9 cellular contexts compared by ENCODE assay signal in genomic region chr3:152300029-152300764, GRCh38. TPM values are rescaled to one million over a fixed set of nuclear protein-coding genes. Genes with fewer than 3 reads are reported as not detected.
DNase-seq lines count a peak whose midpoint lies in the region; ATAC-seq and TF ChIP-seq lines count a peak whose summit lies in the region.
"Had no signal": no experiment of that assay in that cellular context is flagged by ENCODE, and none has a peak within 500 bp of the region (broad histone marks: within the 10 kb centered on the region; RNA-seq: fewer than 3 reads in every experiment).

No MANE protein-coding gene starts in this region.

- POLR2A ChIA-PET in activated naive CD8-positive, alpha-beta T cell treated with anti-CD3 and anti-CD28 coated beads, Interleukin-2, amount 10 ng/mL, durations not matched to agents 7 days and 5 days (lab: Charles Lee) = interaction anchor here (0.7 to 3.2 kb wide), 5 partner anchors 9 to 32 kb away, joined by 3 to 8 read pairs (median 4); partner anchors contain the start of gene MBNL1

- no peaks in the 10 kb centered on the region for H3K27me3 Mint-ChIP-seq in stimulated activated naive CD8-positive, alpha-beta T cell treated with anti-CD3 and anti-CD28 coated beads, Interleukin-15, Interleukin-2, amounts not matched to agents 100 ng/mL and 50 ng/mL, for 24 hours
- H3K27me3 Mint-ChIP-seq in activated naive CD8-positive, alpha-beta T cell treated with anti-CD3 and anti-CD28 coated beads, Interleukin-2, amount 10 ng/mL, durations not matched to agents 7 days and 5 days = no peaks in the 10 kb centered on the region
- H3K27me3 Mint-ChIP-seq in mesothelial cell of epicardium (ENCODE audit: low read depth) = no peaks in the 10 kb centered on the region

- DNase-seq in stimulated activated naive CD8-positive, alpha-beta T cell treated with anti-CD3 and anti-CD28 coated beads, Interleukin-15, Interleukin-2, amounts not matched to agents 100 U/mL and 50 U/mL, for 24 hours = no peak
- no peak for DNase-seq in activated naive CD8-positive, alpha-beta T cell treated with anti-CD3 and anti-CD28 coated beads, Interleukin-2, amount 10 ng/mL, durations not matched to agents 7 days and 5 days
- DNase-seq in mesothelial cell of epicardium (ENCODE audit: low spot score in 2 of 2, unreplicated experiment in 2 of 2) (no peak), NCI-H2196 (lab: John Stamatoyannopoulos, UW; ENCODE audit: unreplicated experiment) (no peak)
- DNase-seq: DMS79 had no signal

- H3K27ac Mint-ChIP-seq in stimulated activated naive CD8-positive, alpha-beta T cell treated with anti-CD3 and anti-CD28 coated beads, Interleukin-15, Interleukin-2, amounts not matched to agents 100 ng/mL and 50 ng/mL, for 24 hours = peak overlapping the region; percentile 96
- H3K27ac Mint-ChIP-seq in activated naive CD8-positive, alpha-beta T cell treated with anti-CD3 and anti-CD28 coated beads, Interleukin-2, amount 10 ng/mL, durations not matched to agents 7 days and 5 days = peak overlapping the region; percentile 27
- peak overlapping the region; percentile 95 for H3K27ac Mint-ChIP-seq in mesothelial cell of epicardium

- no peak for ATAC-seq in stimulated activated naive CD8-positive, alpha-beta T cell treated with anti-CD3 and anti-CD28 coated beads, Interleukin-15, Interleukin-2, amounts not matched to agents 100 U/mL and 50 U/mL, for 24 hours
- no peak for ATAC-seq in activated naive CD8-positive, alpha-beta T cell treated with anti-CD3 and anti-CD28 coated beads, Interleukin-2, amount 10 ng/mL, durations not matched to agents 7 days and 5 days (ENCODE audit: low read depth)
- ATAC-seq in GM21576 (IDR thresholded peaks at IDR 0.05; ENCODE audit: unreplicated experiment) = no peak
- ATAC-seq in GM18511 (IDR thresholded peaks at IDR 0.05; ENCODE audit: unreplicated experiment) = no peak
- no peak for ATAC-seq in HG03354 (IDR thresholded peaks at IDR 0.05; ENCODE audit: poor library complexity, severe bottlenecking, unreplicated experiment)

- peak overlapping the region; percentile 80 for H3K4me3 Mint-ChIP-seq in stimulated activated naive CD8-positive, alpha-beta T cell treated with anti-CD3 and anti-CD28 coated beads, Interleukin-15, Interleukin-2, amounts not matched to agents 100 ng/mL and 50 ng/mL, for 24 hours
- H3K4me3 Mint-ChIP-seq in activated naive CD8-positive, alpha-beta T cell treated with anti-CD3 and anti-CD28 coated beads, Interleukin-2, amount 10 ng/mL, durations not matched to agents 7 days and 5 days = peak overlapping the region; percentile 69
- peak overlapping the region; percentile 72 for H3K4me3 Mint-ChIP-seq in mesothelial cell of epicardium

- peaks cover 98% of the 10 kb centered on the region for H3K4me1 Mint-ChIP-seq in stimulated activated naive CD8-positive, alpha-beta T cell treated with anti-CD3 and anti-CD28 coated beads, Interleukin-15, Interleukin-2, amounts not matched to agents 100 ng/mL and 50 ng/mL, for 24 hours (ENCODE audit: low read depth)
- H3K4me1 Mint-ChIP-seq in activated naive CD8-positive, alpha-beta T cell treated with anti-CD3 and anti-CD28 coated beads, Interleukin-2, amount 10 ng/mL, durations not matched to agents 7 days and 5 days = peaks cover 75% of the 10 kb centered on the region
- peaks cover 44% of the 10 kb centered on the region for H3K4me1 Mint-ChIP-seq in mesothelial cell of epicardium

- peaks cover 47% of the 10 kb centered on the region for H3K36me3 Mint-ChIP-seq in stimulated activated naive CD8-positive, alpha-beta T cell treated with anti-CD3 and anti-CD28 coated beads, Interleukin-15, Interleukin-2, amounts not matched to agents 100 ng/mL and 50 ng/mL, for 24 hours (ENCODE audit: low read depth)
- peaks cover 40% of the 10 kb centered on the region for H3K36me3 Mint-ChIP-seq in activated naive CD8-positive, alpha-beta T cell treated with anti-CD3 and anti-CD28 coated beads, Interleukin-2, amount 10 ng/mL, durations not matched to agents 7 days and 5 days
- peaks cover 2% of the 10 kb centered on the region for H3K36me3 Mint-ChIP-seq in mesothelial cell of epicardium

- TF ChIP-seq CTCF in mesothelial cell of epicardium (IDR thresholded peaks at IDR 0.05; ENCODE audit: unreplicated experiment) = no peak

- no peaks in the 10 kb centered on the region for H3K9me3 Mint-ChIP-seq in stimulated activated naive CD8-positive, alpha-beta T cell treated with anti-CD3 and anti-CD28 coated beads, Interleukin-15, Interleukin-2, amounts not matched to agents 100 ng/mL and 50 ng/mL, for 24 hours
- no peaks in the 10 kb centered on the region for H3K9me3 Mint-ChIP-seq in activated naive CD8-positive, alpha-beta T cell treated with anti-CD3 and anti-CD28 coated beads, Interleukin-2, amount 10 ng/mL, durations not matched to agents 7 days and 5 days
- H3K9me3 Mint-ChIP-seq in mesothelial cell of epicardium = no peaks in the 10 kb centered on the region

RNA-seq across cellular contexts. Expression of gene MBNL1, which starts 31.5 kb away (rescaled TPM):
- 100 to 1,000 TPM; 446 to 447 TPM for total RNA-seq in activated naive CD8-positive, alpha-beta T cell treated with anti-CD3 and anti-CD28 coated beads, Interleukin-2, amount 10 ng/mL, durations not matched to agents 7 days and 5 days
- 67.8 to 74.8 TPM (median 72.9 TPM) in 3 replicates for total RNA-seq in mesothelial cell of epicardium

Comparison
In these comparisons a context has a peak if more than half of its experiments do, and no peak if none do; other contexts are left out.
1. H3K27ac Mint-ChIP-seq: peak in every context shown above with its lines; median percentile 96 in stimulated activated naive CD8-positive, alpha-beta T cell treated with anti-CD3 and anti-CD28 coated beads, Interleukin-15, Interleukin-2, amounts not matched to agents 100 ng/mL and 50 ng/mL, for 24 hours; 95 in mesothelial cell of epicardium; 27 in activated naive CD8-positive, alpha-beta T cell treated with anti-CD3 and anti-CD28 coated beads, Interleukin-2, amount 10 ng/mL, durations not matched to agents 7 days and 5 days.